1 cellular context compared by ENCODE assay signal in genomic region chr17:8123695-8124349, GRCh38.
TF ChIP-seq lines count a peak whose summit lies in the region.

Gene HES7, minus strand, starts transcription at chr17:8124106. Its CDS starts 22 bp downstream, at chr17:8124084.

TF ChIP-seq in HEK293, 187 proteins besides CTCF, POLR2A, EP300 and RAD21 (continued from another document and continues in another):
- TF ChIP-seq ZNF48 (tag by site-specific recombination; IDR thresholded peaks at IDR 0.05): no peak
- no peak for TF ChIP-seq ZNF146 (tag by site-specific recombination; IDR thresholded peaks at IDR 0.05)
- TF ChIP-seq ZSCAN30 (tag by site-specific recombination; IDR thresholded peaks at IDR 0.05): no peak; the same call in 1 of the 2 replicates
- no peak for TF ChIP-seq ZNF214 (tag by site-specific recombination; IDR thresholded peaks at IDR 0.05; ENCODE audit: borderline replicate concordance)
- TF ChIP-seq, protein P1, sequence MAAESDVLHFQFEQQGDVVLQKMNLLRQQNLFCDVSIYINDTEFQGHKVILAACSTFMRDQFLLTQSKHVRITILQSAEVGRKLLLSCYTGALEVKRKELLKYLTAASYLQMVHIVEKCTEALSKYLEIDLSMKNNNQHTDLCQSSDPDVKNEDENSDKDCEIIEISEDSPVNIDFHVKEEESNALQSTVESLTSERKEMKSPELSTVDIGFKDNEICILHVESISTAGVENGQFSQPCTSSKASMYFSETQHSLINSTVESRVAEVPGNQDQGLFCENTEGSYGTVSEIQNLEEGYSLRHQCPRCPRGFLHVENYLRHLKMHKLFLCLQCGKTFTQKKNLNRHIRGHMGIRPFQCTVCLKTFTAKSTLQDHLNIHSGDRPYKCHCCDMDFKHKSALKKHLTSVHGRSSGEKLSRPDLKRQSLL (tag by site-specific recombination; IDR thresholded peaks at IDR 0.05): peak; percentile 84
- TF ChIP-seq ZNF776 (tag by site-specific recombination; IDR thresholded peaks at IDR 0.05; ENCODE audit: borderline replicate concordance): no peak
- TF ChIP-seq ZNF24 (tag by site-specific recombination; IDR thresholded peaks at IDR 0.05): no peak
- no peak; the same call in 1 of the 2 replicates for TF ChIP-seq KLF7 (tag by site-specific recombination; IDR thresholded peaks at IDR 0.05; ENCODE audit: borderline replicate concordance)
- TF ChIP-seq ZNF510 (tag by site-specific recombination; IDR thresholded peaks at IDR 0.05; ENCODE audit: insufficient replicate concordance): no peak
- TF ChIP-seq ZBTB49 (tag by site-specific recombination; IDR thresholded peaks at IDR 0.05; ENCODE audit: low read depth): no peak
- TF ChIP-seq ZIC2 (tag by site-specific recombination; IDR thresholded peaks at IDR 0.05): no peak
- no peak for TF ChIP-seq ZNF354C (tag by site-specific recombination; IDR thresholded peaks at IDR 0.05; ENCODE audit: borderline replicate concordance, low read depth)
- TF ChIP-seq ZNF341 (tag by site-specific recombination; IDR thresholded peaks at IDR 0.05; ENCODE audit: low read depth): no peak
- TF ChIP-seq ZNF549 (tag by site-specific recombination; IDR thresholded peaks at IDR 0.05): no peak
- TF ChIP-seq ZNF155 (tag by site-specific recombination; IDR thresholded peaks at IDR 0.05): no peak
- 0 out of 2 replicates have a peak, but pooled peaks have one; percentile 36 for TF ChIP-seq ZNF423 (tag by site-specific recombination; IDR thresholded peaks at IDR 0.05)
- no peak for TF ChIP-seq ZNF221 (tag by site-specific recombination; IDR thresholded peaks at IDR 0.05; ENCODE audit: borderline replicate concordance)
- TF ChIP-seq ZNF473 (tag by site-specific recombination; IDR thresholded peaks at IDR 0.05): no peak
- no peak for TF ChIP-seq ZFP37 (tag by site-specific recombination; IDR thresholded peaks at IDR 0.05)
- 0 out of 2 replicates have a peak, but pooled peaks have one; percentile 13 for TF ChIP-seq HIC1 (tag by site-specific recombination; IDR thresholded peaks at IDR 0.05)
- TF ChIP-seq ZBTB21 (tag by site-specific recombination; IDR thresholded peaks at IDR 0.05): no peak
- peak; percentile 58; the same call in 1 of the 2 replicates for TF ChIP-seq ZNF501 (tag by site-specific recombination; IDR thresholded peaks at IDR 0.05)
- no peak for TF ChIP-seq MEIS1 (CRISPR knock-in tag; IDR thresholded peaks at IDR 0.05; ENCODE audit: borderline replicate concordance)
- peak; percentile 13; the same call in 1 of the 2 replicates for TF ChIP-seq KLF17 (tag by site-specific recombination; IDR thresholded peaks at IDR 0.05)
- no peak for TF ChIP-seq ZNF530 (tag by site-specific recombination; IDR thresholded peaks at IDR 0.05; ENCODE audit: low read depth)
- no peak for TF ChIP-seq MYNN (tag by site-specific recombination; IDR thresholded peaks at IDR 0.05; ENCODE audit: borderline replicate concordance)
- no peak; the same call in 1 of the 2 replicates for TF ChIP-seq KLF8 (tag by site-specific recombination; IDR thresholded peaks at IDR 0.05)
- no peak for TF ChIP-seq ZBTB1 (tag by site-specific recombination; IDR thresholded peaks at IDR 0.05)
- TF ChIP-seq KLF10 (tag by site-specific recombination; IDR thresholded peaks at IDR 0.05): peak; percentile 30; the same call in 1 of the 2 replicates
- 0 out of 2 replicates have a peak, but pooled peaks have one; percentile 31 for TF ChIP-seq ZNF561 (tag by site-specific recombination; IDR thresholded peaks at IDR 0.05; ENCODE audit: borderline replicate concordance)
- TF ChIP-seq, protein P2, sequence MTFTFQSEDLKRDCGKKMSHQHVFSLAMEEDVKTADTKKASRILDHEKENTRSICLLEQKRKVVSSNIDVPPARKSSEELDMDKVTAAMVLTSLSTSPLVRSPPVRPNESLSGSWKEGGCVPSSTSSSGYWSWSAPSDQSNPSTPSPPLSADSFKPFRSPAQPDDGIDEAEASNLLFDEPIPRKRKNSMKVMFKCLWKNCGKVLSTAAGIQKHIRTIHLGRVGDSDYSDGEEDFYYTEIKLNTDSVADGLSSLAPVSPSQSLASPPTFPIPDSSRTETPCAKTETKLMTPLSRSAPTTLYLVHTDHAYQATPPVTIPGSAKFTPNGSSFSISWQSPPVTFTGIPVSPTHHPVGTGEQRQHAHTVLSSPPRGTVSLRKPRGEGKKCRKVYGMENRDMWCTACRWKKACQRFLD (tag by site-specific recombination; IDR thresholded peaks at IDR 0.05): no peak
- peak; percentile 99 for TF ChIP-seq ZBTB20 (tag by site-specific recombination; IDR thresholded peaks at IDR 0.05)
- TF ChIP-seq SCRT2 (tag by site-specific recombination; IDR thresholded peaks at IDR 0.05): no peak
- TF ChIP-seq, protein P3, sequence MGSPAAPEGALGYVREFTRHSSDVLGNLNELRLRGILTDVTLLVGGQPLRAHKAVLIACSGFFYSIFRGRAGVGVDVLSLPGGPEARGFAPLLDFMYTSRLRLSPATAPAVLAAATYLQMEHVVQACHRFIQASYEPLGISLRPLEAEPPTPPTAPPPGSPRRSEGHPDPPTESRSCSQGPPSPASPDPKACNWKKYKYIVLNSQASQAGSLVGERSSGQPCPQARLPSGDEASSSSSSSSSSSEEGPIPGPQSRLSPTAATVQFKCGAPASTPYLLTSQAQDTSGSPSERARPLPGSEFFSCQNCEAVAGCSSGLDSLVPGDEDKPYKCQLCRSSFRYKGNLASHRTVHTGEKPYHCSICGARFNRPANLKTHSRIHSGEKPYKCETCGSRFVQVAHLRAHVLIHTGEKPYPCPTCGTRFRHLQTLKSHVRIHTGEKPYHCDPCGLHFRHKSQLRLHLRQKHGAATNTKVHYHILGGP (tag by site-specific recombination; IDR thresholded peaks at IDR 0.05): no peak
- 0 out of 2 replicates have a peak, but pooled peaks have one; percentile 17 for TF ChIP-seq OSR2 (tag by site-specific recombination; IDR thresholded peaks at IDR 0.05)
- TF ChIP-seq INSM2 (tag by site-specific recombination; IDR thresholded peaks at IDR 0.05): no peak
- TF ChIP-seq ZNF335 (tag by site-specific recombination; conservative IDR thresholded peaks at IDR 0.05): peak; percentile 78; the same call in 1 of the 2 replicates
- TF ChIP-seq ZNF558 (tag by site-specific recombination; IDR thresholded peaks at IDR 0.05): no peak
- TF ChIP-seq, protein P4, sequence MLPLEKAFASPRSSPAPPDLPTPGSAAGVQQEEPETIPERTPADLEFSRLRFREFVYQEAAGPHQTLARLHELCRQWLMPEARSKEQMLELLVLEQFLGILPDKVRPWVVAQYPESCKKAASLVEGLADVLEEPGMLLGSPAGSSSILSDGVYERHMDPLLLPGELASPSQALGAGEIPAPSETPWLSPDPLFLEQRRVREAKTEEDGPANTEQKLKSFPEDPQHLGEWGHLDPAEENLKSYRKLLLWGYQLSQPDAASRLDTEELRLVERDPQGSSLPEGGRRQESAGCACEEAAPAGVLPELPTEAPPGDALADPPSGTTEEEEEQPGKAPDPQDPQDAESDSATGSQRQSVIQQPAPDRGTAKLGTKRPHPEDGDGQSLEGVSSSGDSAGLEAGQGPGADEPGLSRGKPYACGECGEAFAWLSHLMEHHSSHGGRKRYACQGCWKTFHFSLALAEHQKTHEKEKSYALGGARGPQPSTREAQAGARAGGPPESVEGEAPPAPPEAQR (tag by site-specific recombination; IDR thresholded peaks at IDR 0.05): no peak
- TF ChIP-seq ZNF514 (tag by site-specific recombination; IDR thresholded peaks at IDR 0.05): no peak
- TF ChIP-seq ZNF16 (tag by site-specific recombination; IDR thresholded peaks at IDR 0.05; ENCODE audit: low read depth): no peak
- TF ChIP-seq TCF7L2 (IDR thresholded peaks at IDR 0.05; ENCODE audit: borderline replicate concordance, low read depth, low read length): no peak
- TF ChIP-seq, protein P5, sequence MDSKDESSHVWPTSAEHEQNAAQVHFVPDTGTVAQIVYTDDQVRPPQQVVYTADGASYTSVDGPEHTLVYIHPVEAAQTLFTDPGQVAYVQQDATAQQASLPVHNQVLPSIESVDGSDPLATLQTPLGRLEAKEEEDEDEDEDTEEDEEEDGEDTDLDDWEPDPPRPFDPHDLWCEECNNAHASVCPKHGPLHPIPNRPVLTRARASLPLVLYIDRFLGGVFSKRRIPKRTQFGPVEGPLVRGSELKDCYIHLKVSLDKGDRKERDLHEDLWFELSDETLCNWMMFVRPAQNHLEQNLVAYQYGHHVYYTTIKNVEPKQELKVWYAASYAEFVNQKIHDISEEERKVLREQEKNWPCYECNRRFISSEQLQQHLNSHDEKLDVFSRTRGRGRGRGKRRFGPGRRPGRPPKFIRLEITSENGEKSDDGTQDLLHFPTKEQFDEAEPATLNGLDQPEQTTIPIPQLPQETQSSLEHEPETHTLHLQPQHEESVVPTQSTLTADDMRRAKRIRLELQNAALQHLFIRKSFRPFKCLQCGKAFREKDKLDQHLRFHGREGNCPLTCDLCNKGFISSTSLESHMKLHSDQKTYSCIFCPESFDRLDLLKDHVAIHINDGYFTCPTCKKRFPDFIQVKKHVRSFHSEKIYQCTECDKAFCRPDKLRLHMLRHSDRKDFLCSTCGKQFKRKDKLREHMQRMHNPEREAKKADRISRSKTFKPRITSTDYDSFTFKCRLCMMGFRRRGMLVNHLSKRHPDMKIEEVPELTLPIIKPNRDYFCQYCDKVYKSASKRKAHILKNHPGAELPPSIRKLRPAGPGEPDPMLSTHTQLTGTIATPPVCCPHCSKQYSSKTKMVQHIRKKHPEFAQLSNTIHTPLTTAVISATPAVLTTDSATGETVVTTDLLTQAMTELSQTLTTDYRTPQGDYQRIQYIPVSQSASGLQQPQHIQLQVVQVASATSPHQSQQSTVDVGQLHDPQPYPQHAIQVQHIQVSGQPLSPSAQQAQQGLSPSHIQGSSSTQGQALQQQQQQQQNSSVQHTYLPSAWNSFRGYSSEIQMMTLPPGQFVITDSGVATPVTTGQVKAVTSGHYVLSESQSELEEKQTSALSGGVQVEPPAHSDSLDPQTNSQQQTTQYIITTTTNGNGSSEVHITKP (tag by site-specific recombination; IDR thresholded peaks at IDR 0.05): peak; percentile 71; the same call in 1 of the 2 replicates
- no peak for TF ChIP-seq ZFP3 (tag by site-specific recombination; IDR thresholded peaks at IDR 0.05; ENCODE audit: low read depth)
- no peak for TF ChIP-seq ZNF174 (tag by site-specific recombination; IDR thresholded peaks at IDR 0.05)
- TF ChIP-seq ZNF416 (tag by site-specific recombination; IDR thresholded peaks at IDR 0.05): no peak
- no peak for TF ChIP-seq ZNF121 (tag by site-specific recombination; IDR thresholded peaks at IDR 0.05)
- peak; percentile 76 for TF ChIP-seq GLIS2 (tag by site-specific recombination; IDR thresholded peaks at IDR 0.05)
- TF ChIP-seq, protein P6, sequence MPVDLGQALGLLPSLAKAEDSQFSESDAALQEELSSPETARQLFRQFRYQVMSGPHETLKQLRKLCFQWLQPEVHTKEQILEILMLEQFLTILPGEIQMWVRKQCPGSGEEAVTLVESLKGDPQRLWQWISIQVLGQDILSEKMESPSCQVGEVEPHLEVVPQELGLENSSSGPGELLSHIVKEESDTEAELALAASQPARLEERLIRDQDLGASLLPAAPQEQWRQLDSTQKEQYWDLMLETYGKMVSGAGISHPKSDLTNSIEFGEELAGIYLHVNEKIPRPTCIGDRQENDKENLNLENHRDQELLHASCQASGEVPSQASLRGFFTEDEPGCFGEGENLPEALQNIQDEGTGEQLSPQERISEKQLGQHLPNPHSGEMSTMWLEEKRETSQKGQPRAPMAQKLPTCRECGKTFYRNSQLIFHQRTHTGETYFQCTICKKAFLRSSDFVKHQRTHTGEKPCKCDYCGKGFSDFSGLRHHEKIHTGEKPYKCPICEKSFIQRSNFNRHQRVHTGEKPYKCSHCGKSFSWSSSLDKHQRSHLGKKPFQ (tag by site-specific recombination; IDR thresholded peaks at IDR 0.05): no peak
